Comparison of ENCODE assay signal across 1 cellular context in the genomic region with DNA sequence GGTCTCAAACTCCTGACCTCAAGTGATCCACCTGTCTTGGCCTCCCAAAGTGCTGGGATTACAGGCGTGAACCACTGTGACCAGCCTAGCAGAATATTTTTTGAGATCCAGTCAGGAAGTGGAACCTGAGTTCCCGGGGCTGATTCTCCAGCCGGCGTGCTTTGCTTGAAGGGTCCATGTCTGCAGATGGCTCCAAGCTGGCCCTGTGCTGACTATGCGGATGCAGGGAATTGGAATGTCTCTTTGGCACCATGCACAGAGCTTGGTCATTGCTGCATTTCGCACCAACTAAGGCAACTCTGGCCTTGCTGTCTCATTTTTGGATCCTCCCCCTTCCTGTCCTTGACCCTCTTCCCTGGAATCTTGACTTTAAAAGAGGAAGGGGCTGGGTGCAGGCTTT.
TF ChIP-seq lines count a peak whose summit lies in the region.

No MANE protein-coding gene starts in this region.

TF ChIP-seq in IMR-90, 13 proteins besides CTCF, POLR2A, EP300 and RAD21:
- TF ChIP-seq MAFK (IDR thresholded peaks at IDR 0.05; ENCODE audit: low read depth, low read length) (0 out of 2 replicates have a peak, but pooled peaks have one; percentile 23), NFE2L2 (IDR thresholded peaks at IDR 0.05; ENCODE audit: low read depth, low read length) (no peak)
